In genomic region chr17:13582776-13583414, GRCh38 we compare ENCODE assay signal across 20 cellular contexts. TPM values are rescaled to one million over a fixed set of nuclear protein-coding genes. Genes with fewer than 3 reads are reported as not detected.
DNase-seq lines count a peak whose midpoint lies in the region; ATAC-seq, FAIRE-seq and TF ChIP-seq lines count a peak whose summit lies in the region.
"Had no signal": no experiment of that assay in that cellular context is flagged by ENCODE, and none has a peak within 500 bp of the region (broad histone marks: within the 10 kb centered on the region; RNA-seq: fewer than 3 reads in every experiment).

No MANE protein-coding gene starts in this region.

- no peak overlapping the region for H3K9ac ChIP-seq in GM12878 (ENCODE audit: control insufficient read depth, insufficient read depth, low read length)
- H3K9ac ChIP-seq: BLaER1 had no signal

- POLR2A ChIA-PET in GM12878 (lab: Charles Lee): no interaction called here

- 63% methylated on average over 8 of the region's 8 CpGs for WGBS in GM12878 (ENCODE audit: insufficient coverage, insufficient replicate concordance, low lambda C conversion rate, missing lambda C conversion rate)
- WGBS in spleen, 5 donors: 73 to 88% (median 84%) methylated on average over 8 of the region's 8 CpGs
- WGBS in ovary, 3 donors: 66 to 72% (median 68%) methylated on average over 8 of the region's 8 CpGs

- H3K4me3 ChIP-seq in GM12878 (no peak overlapping the region), spleen (no peak overlapping the region), ovary (no peak overlapping the region)
- H3K4me3 ChIP-seq: BLaER1, cardiac muscle cell, lower lobe of right lung, upper lobe of left lung had no signal

- TF ChIP-seq RAD21 in GM12878 (IDR thresholded peaks at IDR 0.05; ENCODE audit: insufficient read depth, low read depth, low read length): no peak

- RAD21 ChIA-PET in GM12878 (lab: Charles Lee; ENCODE audit: unreplicated experiment): interaction anchor here (1.1 kb wide), 1 partner anchor 18 kb away, joined by 3 read pairs; no protein-coding TSS in a partner anchor

- no peak overlapping the region for H2AFZ ChIP-seq in GM12878 (ENCODE audit: control insufficient read depth, low read depth, low read length)

- intact Hi-C loops in GM12878 (cut with micrococcal nuclease; ENCODE audit: unreplicated experiment) (no loop called here), spleen (cut with DNase I; ENCODE audit: low total_unique reads) (no loop called here), ovary (cut with DNase I) (no loop called here)

- no peaks in the 10 kb centered on the region for H4K20me1 ChIP-seq in GM12878 (ENCODE audit: control insufficient read depth, insufficient read depth)
- H4K20me1 ChIP-seq: BLaER1 had no signal

- H3K27me3 ChIP-seq in GM12878 (replicated peaks in 1 of 2; ENCODE audit: control insufficient read depth in 2 of 2, insufficient read depth in 2 of 2, low read length in 1 of 2) (no peaks in the 10 kb centered on the region), spleen (replicated peaks in 1 of 7) (no peaks in the 10 kb centered on the region), ovary (no peaks in the 10 kb centered on the region)
- H3K27me3 ChIP-seq: BLaER1, cardiac muscle cell, upper lobe of left lung had no signal

- H3K4me1 ChIP-seq in GM12878 (ENCODE audit: control insufficient read depth, insufficient read depth, low read length) (no peaks in the 10 kb centered on the region), spleen (peaks cover 0 to 24% (median 2%) of the 10 kb centered on the region in 6 donors), ovary (ENCODE audit: insufficient read depth) (no peaks in the 10 kb centered on the region)
- H3K4me1 ChIP-seq: BLaER1, Caco-2, lower lobe of right lung had no signal

- FAIRE-seq in GM12891 (lab: Jason Lieb, UNC): no peak
- no peak for FAIRE-seq in GM12878 (lab: Jason Lieb, UNC)
- FAIRE-seq: endothelial cell of umbilical vein had no signal

- SMC1A ChIA-PET in GM12878 (lab: Charles Lee; ENCODE audit: uncharacterized antibody, unreplicated experiment): interaction anchor here (1.1 to 2.1 kb wide), 3 partner anchors 10 to 137 kb away, joined by 3 to 10 read pairs (median 3); no protein-coding TSS in a partner anchor

- H3K9me3 ChIP-seq in GM12878 (replicated peaks; ENCODE audit: control insufficient read depth, insufficient read depth, low read length) (no peaks in the 10 kb centered on the region), spleen (no peaks in the 10 kb centered on the region), ovary (no peaks in the 10 kb centered on the region)
- H3K9me3 ChIP-seq: Caco-2, lower lobe of right lung, upper lobe of left lung had no signal

- TF ChIP-seq POLR2A in GM12891 (IDR thresholded peaks at IDR 0.05; ENCODE audit: low read depth, low read length) (no peak), GM12878 (IDR thresholded peaks at IDR 0.05; ENCODE audit: low read depth, low read length) (no peak), spleen (IDR thresholded peaks at IDR 0.05) (no peak), ovary (IDR thresholded peaks at IDR 0.05) (no peak)

- no peak for TF ChIP-seq CTCF in GM12878 (IDR thresholded peaks at IDR 0.05 in 2 of 3, conservative IDR thresholded peaks at IDR 0.05 in 1 of 3; ENCODE audit: control insufficient read depth in 2 of 3, extremely low read depth in 1 of 3, insufficient read depth in 1 of 3, low read depth in 3 of 3, low read length in 3 of 3)
- TF ChIP-seq CTCF in spleen (IDR thresholded peaks at IDR 0.05 in 8 of 11, conservative IDR thresholded peaks at IDR 0.05 in 3 of 11): no peak
- TF ChIP-seq CTCF in ovary (IDR thresholded peaks at IDR 0.05): no peak

- in situ Hi-C loops in GM12878 (cut with MboI): no loop called here

- H3K79me2 ChIP-seq in GM12878 (ENCODE audit: control insufficient read depth, insufficient read depth, low read length): no peaks in the 10 kb centered on the region

- CTCF ChIA-PET in GM12878 (lab: Yijun Ruan, JAX): no interaction called here

- no peak for TF ChIP-seq EP300 in GM12878 (IDR thresholded peaks at IDR 0.05; ENCODE audit: borderline replicate concordance in 1 of 2, control insufficient read depth in 1 of 2, low read depth in 2 of 2, low read length in 2 of 2)
- no peak for TF ChIP-seq EP300 in ovary (IDR thresholded peaks at IDR 0.05)

- no peak for ATAC-seq in GM12878
- ATAC-seq: lower lobe of right lung had no signal

- H3K27ac ChIP-seq in GM12878 (ENCODE audit: control insufficient read depth, insufficient read depth): no peak overlapping the region
- peak overlapping the region in 6 of 8 donors; percentile 11 to 70 (median 44) for H3K27ac ChIP-seq in spleen
- H3K27ac ChIP-seq in ovary: no peak overlapping the region
- H3K27ac ChIP-seq: BLaER1, cardiac muscle cell, lower lobe of right lung, upper lobe of left lung had no signal

- no peaks in the 10 kb centered on the region for H3K36me3 ChIP-seq in GM12878 (ENCODE audit: control insufficient read depth in 2 of 2, insufficient read depth in 2 of 2, low read length in 1 of 2)
- H3K36me3 ChIP-seq in spleen: no peaks in the 10 kb centered on the region
- H3K36me3 ChIP-seq in ovary: no peaks in the 10 kb centered on the region
- H3K36me3 ChIP-seq: BLaER1, cardiac muscle cell, lower lobe of right lung, upper lobe of left lung had no signal

- no peak for DNase-seq in GM12891 (ENCODE audit: insufficient read length, low spot score)
- peak; percentile 30 for DNase-seq in NOMO-1 treated with dmso at 0.1 percent for 144 hours (lab: John Stamatoyannopoulos, UW; ENCODE audit: unreplicated experiment)
- no peak for DNase-seq in GM12878 (ENCODE audit: low read depth, low spot score)
- DNase-seq in spleen: no peak
- no peak for DNase-seq in NCI-H187 (lab: John Stamatoyannopoulos, UW)
- no peak for DNase-seq in ovary
- no peak for DNase-seq in NCI-H526 (lab: John Stamatoyannopoulos, UW)
- DNase-seq: activated gamma-delta T cell; amniotic stem cell; Caco-2; dermis blood vessel endothelial cell; lower lobe of right lung; NCI-H2029; Right ventricle myocardium superior; stimulated activated CD4-positive, alpha-beta T cell treated with anti-CD3 and anti-CD28 coated beads, Interleukin-12 subunit alpha, Interleukin-12 subunit beta, amount 100 ng/mL, for 4 hours; T-helper 1 cell; upper lobe of left lung had no signal

- H3K4me2 ChIP-seq in GM12878 (ENCODE audit: control insufficient read depth, insufficient read depth): no peak overlapping the region
- H3K4me2 ChIP-seq: BLaER1 had no signal

- BruUV-seq in GM12878 (replicated peaks; lab: Mats Ljungman, UMichigan): no TSS peak

TF ChIP-seq in GM12891, 5 proteins besides CTCF, POLR2A, EP300 and RAD21:
- TF ChIP-seq TAF1 (IDR thresholded peaks at IDR 0.05; ENCODE audit: low read depth, low read length): no peak
- peak; percentile 17; the same call in 1 of the 2 replicates for TF ChIP-seq SPI1 (IDR thresholded peaks at IDR 0.05; ENCODE audit: low read depth, low read length)

TF ChIP-seq in GM12878, 131 proteins besides CTCF, POLR2A, EP300 and RAD21:
- 0 out of 2 replicates have a peak, but pooled peaks have one; percentile 14 for TF ChIP-seq NR2F1 (conservative IDR thresholded peaks at IDR 0.05)
- TF ChIP-seq SPI1 (IDR thresholded peaks at IDR 0.05; ENCODE audit: borderline replicate concordance, insufficient read depth, low read depth, low read length): peak; percentile 20; the same call in 1 of the 2 replicates
- no peak for TF ChIP-seq ZNF622 (IDR thresholded peaks at IDR 0.05)
- no peak for TF ChIP-seq MEF2A (IDR thresholded peaks at IDR 0.05; ENCODE audit: insufficient read depth, low read depth, low read length)

RNA-seq across cellular contexts. Expression of gene HS3ST3A1, which starts 18.8 kb away (rescaled TPM):
- not detected for polyA plus RNA-seq in GM12891 (2012; ENCODE audit: low read depth, missing spikeins)
- 0.17 and 0.25 TPM in 2 replicates for total RNA-seq in GM12878 (2013; cell fraction: nucleolus; rRNA removed)
- 0.27 TPM in 1 of 2 replicates, not detected in the other for total RNA-seq in GM12878 (2014; rRNA removed)
- not detected in 2 replicates for total RNA-seq in GM12878 (2014; rRNA removed; fragmentation: Illumina TruSeq; extraction: Trizol)
- total RNA-seq in GM12878 (2021): 0.21 TPM in 1 of 2 replicates, not detected in the other
- polyA plus RNA-seq in GM12878 (2011; ENCODE audit: low read depth): not detected
- polyA plus RNA-seq in GM12878 (2011; rRNA removed): 0.24 and 0.30 TPM in 2 replicates
- polyA plus RNA-seq in GM12878 (2011; cell fraction: cytosol; rRNA removed): 0.28 and 0.50 TPM in 2 replicates
- 0.35 and 0.51 TPM in 2 replicates for polyA plus RNA-seq in GM12878 (2011; cell fraction: nucleus; rRNA removed)
- not detected in 2 replicates for polyA plus RNA-seq in GM12878 (2012)
- not detected in 2 replicates for polyA plus RNA-seq in GM12878 (2014; fragmentation: Illumina TruSeq; extraction: Trizol)
- polyA plus RNA-seq in GM12878 (2014; fragmentation: Nextera tagmentation; extraction: Ambion mirVana): not detected
- polyA plus RNA-seq in GM12878 (2014; rRNA removed): not detected in 2 replicates
- polyA plus RNA-seq in GM12878 (2016; fragmentation: Nextera tagmentation; extraction: Ambion mirVana): under 1 TPM in 1 of 2 experiments, not detected in 1; 0.26 TPM
- polyA minus RNA-seq in GM12878 (2011; rRNA and poly(A)+ RNA removed): 0.15 and 0.82 TPM in 2 replicates
- not detected in 2 replicates for polyA minus RNA-seq in GM12878 (2011; cell fraction: cytosol; rRNA and poly(A)+ RNA removed)
- 0.85 and 1.9 TPM in 2 replicates for polyA minus RNA-seq in GM12878 (2011; cell fraction: nucleus; rRNA and poly(A)+ RNA removed)
- total RNA-seq in spleen: 10 to 100 TPM; 14.2 to 25.9 (median 17.3) TPM
- polyA plus RNA-seq in spleen: 1 to 10 TPM; 1.9 to 5.1 (median 2.9) TPM
- 10 to 100 TPM in 5 of 7 donors, 1 to 10 TPM in 2; 4.1 to 41.4 (median 11.0) TPM for total RNA-seq in ovary
- 1 to 10 TPM; 2.2 to 7.1 TPM for polyA plus RNA-seq in ovary
- total RNA-seq: Caco-2, endothelial cell of umbilical vein had no signal
- polyA plus RNA-seq: endothelial cell of umbilical vein had no signal

Comparison
In these comparisons a context has a peak if more than half of its experiments do, and no peak if none do; other contexts are left out.
1. H3K27ac ChIP-seq: peak in spleen (6 of 8); none in GM12878 (single experiment) and ovary (0 of 2).
2. RNA of gene HS3ST3A1, which starts 18.8 kb away (total RNA-seq): 14.2 to 25.9 TPM in spleen and 4.1 to 41.4 TPM in ovary; 0.17 to 0.27 TPM in GM12878; every median in the first group is over 4 times any median in the second.